Comparison of ENCODE assay signal across 17 cellular contexts in genomic region chr3:134846084-134846483, GRCh38. TPM values are rescaled to one million over a fixed set of nuclear protein-coding genes. Genes with fewer than 3 reads are reported as not detected.
DNase-seq lines count a peak whose midpoint lies in the region; ATAC-seq and TF ChIP-seq lines count a peak whose summit lies in the region.
"Had no signal": no experiment of that assay in that cellular context is flagged by ENCODE, and none has a peak within 500 bp of the region (broad histone marks: within the 10 kb centered on the region; RNA-seq: fewer than 3 reads in every experiment).

No MANE protein-coding gene starts in this region.

- H3K27ac ChIP-seq in OCI-LY3 (ENCODE audit: low read length) (peak overlapping the region; percentile 82), SJCRH30 (peak overlapping the region; percentile 92), epithelial cell of prostate (peak overlapping the region; percentile 82)

- H4K20me1 ChIP-seq in OCI-LY3 (ENCODE audit: insufficient read depth, low read length), result peaks cover 98% of the 10 kb centered on the region

- in situ Hi-C loops in G401 (cut with HindIII; ENCODE audit: low sequenced_read_pairs), result no loop called here

- no peak overlapping the region for H3K9ac ChIP-seq in OCI-LY3 (ENCODE audit: low read length)

- H2AFZ ChIP-seq in OCI-LY3 (ENCODE audit: low read depth, low read length), result no peak overlapping the region
- H2AFZ ChIP-seq: GM23338 had no signal

- H3K4me1 ChIP-seq in OCI-LY3 (ENCODE audit: low read length) (peaks cover 90% of the 10 kb centered on the region), SJCRH30 (peaks cover 34% of the 10 kb centered on the region)
- H3K4me1 ChIP-seq: BE2C had no signal

- H3K36me3 ChIP-seq in OCI-LY3 (replicated peaks; ENCODE audit: low read depth, low read length), result peaks cover 63% of the 10 kb centered on the region
- H3K36me3 ChIP-seq in SJCRH30, result no peaks in the 10 kb centered on the region
- H3K36me3 ChIP-seq: BE2C had no signal

- H3K27me3 ChIP-seq in OCI-LY3 (ENCODE audit: low read depth, low read length) (no peaks in the 10 kb centered on the region), SJCRH30 (no peaks in the 10 kb centered on the region)
- H3K27me3 ChIP-seq: BE2C had no signal

- H3K79me2 ChIP-seq in OCI-LY3 (ENCODE audit: low read length), result peaks cover 100% of the 10 kb centered on the region

- H3K9me3 ChIP-seq in OCI-LY3 (ENCODE audit: insufficient read depth, low read length) (no peaks in the 10 kb centered on the region), SJCRH30 (replicated peaks) (peaks cover 4% of the 10 kb centered on the region)
- H3K9me3 ChIP-seq: BE2C had no signal

- no peak for TF ChIP-seq CTCF in OCI-LY3 (IDR thresholded peaks at IDR 0.05; ENCODE audit: low read depth, low read length)

- H3K4me3 ChIP-seq in OCI-LY3 (ENCODE audit: low read length), result no peak overlapping the region
- H3K4me3 ChIP-seq in SJCRH30, result no peak overlapping the region
- H3K4me3 ChIP-seq: GM23338 had no signal

- DNase-seq in G401 (ENCODE audit: low spot score), result peak; percentile 60
- DNase-seq in SJCRH30, result peak in 1 of 2 experiments; percentile 18
- DNase-seq in epithelial cell of prostate (ENCODE audit: low read depth, low spot score), result no peak
- no peak for DNase-seq in NCI-H2081 (lab: John Stamatoyannopoulos, UW)
- no peak for DNase-seq in SIG-M5 (lab: John Stamatoyannopoulos, UW)
- DNase-seq: ACHN; BE2C; C1 segment of cervical spinal cord; CD4-positive, CD25-positive, alpha-beta regulatory T cell; CD8-positive, alpha-beta memory T cell; COR-L47; GDM1; HCEC 1CT; IMR-90 had no signal

- no peak for ATAC-seq in GM21423 (IDR thresholded peaks at IDR 0.05; ENCODE audit: unreplicated experiment)

- peak overlapping the region; percentile 55; the same call in 1 of the 2 replicates for H3K4me2 ChIP-seq in OCI-LY3 (ENCODE audit: low read length)
- H3K4me2 ChIP-seq: GM23338 had no signal

RNA-seq across cellular contexts. Expression of gene EPHB1, which starts 51.0 kb away (rescaled TPM):
- total RNA-seq in G401 (2014; rRNA removed; shearing (Covaris generic)), result not detected in 2 replicates
- 2.1 and 2.5 TPM in 2 replicates for total RNA-seq in SJCRH30 (2014; rRNA removed; shearing (Covaris generic))
- total RNA-seq: CD8-positive, alpha-beta memory T cell had no signal
